15 cellular contexts compared by ENCODE assay signal in genomic region chr14:73795974-73796373, GRCh38. TPM values are rescaled to one million over a fixed set of nuclear protein-coding genes. Genes with fewer than 3 reads are reported as not detected.
DNase-seq lines count a peak whose midpoint lies in the region; ATAC-seq and TF ChIP-seq lines count a peak whose summit lies in the region.
"Had no signal": no experiment of that assay in that cellular context is flagged by ENCODE, and none has a peak within 500 bp of the region (broad histone marks: within the 10 kb centered on the region; RNA-seq: fewer than 3 reads in every experiment).

No MANE protein-coding gene starts in this region.

- H3K4me1 Mint-ChIP-seq in stimulated activated naive B cell treated with anti-CD40 and anti-IgM and Interleukin-4, amounts not matched to agents 10 μg/mL and 1 μg/mL and 100 μg/mL, for 72 hours, result peaks cover 11 to 15% of the 10 kb centered on the region in 2 donors

- H3K9me3 ChIP-seq in GM23248 (ENCODE audit: low read depth), result no peaks in the 10 kb centered on the region
- no peaks in the 10 kb centered on the region for H3K9me3 ChIP-seq in sigmoid colon

- H3K4me3 ChIP-seq in GM23248 (no peak overlapping the region), fibroblast of the aortic adventitia (ENCODE audit: low read depth, low read length) (no peak overlapping the region), sigmoid colon (no peak overlapping the region)
- H3K4me3 ChIP-seq: dorsolateral prefrontal cortex had no signal

- H3K9me2 ChIP-seq in GM23248 (ENCODE audit: insufficient read depth), result no peaks in the 10 kb centered on the region

- peaks cover 22% of the 10 kb centered on the region for H3F3A ChIP-seq in GM23248 (ENCODE audit: insufficient read depth)

- no peaks in the 10 kb centered on the region for H3K9me3 Mint-ChIP-seq in stimulated activated naive B cell treated with anti-CD40 and anti-IgM and Interleukin-4, amounts not matched to agents 10 μg/mL and 1 μg/mL and 100 μg/mL, for 72 hours
- H3K9me3 Mint-ChIP-seq: activated naive CD4-positive, alpha-beta T cell treated with anti-CD3 and anti-CD28 coated beads for 36 hours; nephron progenitor cell; stimulated activated naive CD8-positive, alpha-beta T cell treated with anti-CD3 and anti-CD28 coated beads, Interleukin-15, amount 100 ng/mL, for 72 hours had no signal

- peak overlapping the region; percentile 52 for H3K27ac ChIP-seq in GM23248
- H3K27ac ChIP-seq in sigmoid colon, result peak overlapping the region in 2 of 4 donors; percentile 65 to 98

- ATAC-seq in HG03108 (IDR thresholded peaks at IDR 0.05; ENCODE audit: unreplicated experiment) (no peak), HG03175 (IDR thresholded peaks at IDR 0.05; ENCODE audit: unreplicated experiment) (no peak), HG03469 (IDR thresholded peaks at IDR 0.05; ENCODE audit: unreplicated experiment) (no peak)
- ATAC-seq in stimulated activated naive B cell treated with anti-CD40 and anti-IgM and Interleukin-4, amounts not matched to agents 10 μg/mL and 1 μg/mL and 100 μg/mL, for 72 hours (replicated peaks), result no peak
- ATAC-seq: stimulated activated naive CD8-positive, alpha-beta T cell treated with anti-CD3 and anti-CD28 coated beads, Interleukin-15, amount 100 ng/mL, for 72 hours had no signal

- H3K79me2 ChIP-seq in GM23248 (ENCODE audit: insufficient read depth), result no peaks in the 10 kb centered on the region

- H3K27me3 ChIP-seq in GM23248 (replicated peaks; ENCODE audit: insufficient read depth) (no peaks in the 10 kb centered on the region), sigmoid colon (no peaks in the 10 kb centered on the region)
- H3K27me3 ChIP-seq: dorsolateral prefrontal cortex had no signal

- no peak overlapping the region for H3K4me3 Mint-ChIP-seq in stimulated activated naive B cell treated with anti-CD40 and anti-IgM and Interleukin-4, amounts not matched to agents 10 μg/mL and 1 μg/mL and 100 μg/mL, for 72 hours
- H3K4me3 Mint-ChIP-seq: activated naive CD4-positive, alpha-beta T cell treated with anti-CD3 and anti-CD28 coated beads for 36 hours; nephron progenitor cell; stimulated activated naive CD8-positive, alpha-beta T cell treated with anti-CD3 and anti-CD28 coated beads, Interleukin-15, amount 100 ng/mL, for 72 hours had no signal

- H3K36me3 ChIP-seq in GM23248 (ENCODE audit: low read depth), result no peaks in the 10 kb centered on the region
- H3K36me3 ChIP-seq in sigmoid colon, result no peaks in the 10 kb centered on the region

- DNase-seq in GM23248, result peak; percentile 63
- peak; percentile 27 for DNase-seq in RKO (ENCODE audit: low spot score)
- DNase-seq in fibroblast of the aortic adventitia (ENCODE audit: low read depth), result peak; percentile 78
- DNase-seq in sigmoid colon, result peak; percentile 43
- no peak for DNase-seq in stimulated activated naive B cell treated with anti-CD40 and anti-IgM and Interleukin-4, amounts not matched to agents 10 μg/mL and 1 μg/mL and 100 μg/mL, for 72 hours
- DNase-seq: activated CD4-positive, alpha-beta T cell treated with anti-CD3 and anti-CD28 coated beads for 48 hours; activated naive CD4-positive, alpha-beta T cell treated with anti-CD3 and anti-CD28 coated beads for 36 hours; dorsolateral prefrontal cortex; Kasumi-1; NCI-H524 treated with DMSO at 0.1 percent for 48 hours; nephron progenitor cell; stimulated activated naive CD8-positive, alpha-beta T cell treated with anti-CD3 and anti-CD28 coated beads, Interleukin-15, amount 100 ng/mL, for 72 hours had no signal

- TF ChIP-seq POLR2A in sigmoid colon (IDR thresholded peaks at IDR 0.05), result no peak

- H3K4me2 ChIP-seq in GM23248 (ENCODE audit: unreplicated experiment), result peak overlapping the region; percentile 41

- H3K4me1 ChIP-seq in GM23248 (ENCODE audit: insufficient read depth) (peaks cover 31% of the 10 kb centered on the region), sigmoid colon (peaks cover 0 to 41% (median 22%) of the 10 kb centered on the region in 4 donors)

- intact Hi-C loops in sigmoid colon (cut with DNase I), result loop anchor here (2.0 kb wide), 2 partner anchors 29 to 71 kb away; no protein-coding TSS in a partner anchor

- 100% methylated on average over 1 of the region's 1 CpG for WGBS in GM23248 (ENCODE audit: low coverage in 1 of 2, low lambda C conversion rate in 2 of 2, missing lambda C conversion rate in 2 of 2), 2 experiments
- 25 to 80% methylated on average over 1 of the region's 1 CpG for WGBS in sigmoid colon, 2 donors

- in situ Hi-C loops in GM23248 (cut with MboI), result no loop called here

- no peak for TF ChIP-seq EP300 in sigmoid colon (IDR thresholded peaks at IDR 0.05)

- H4K20me1 ChIP-seq in GM23248 (ENCODE audit: insufficient read depth), result no peaks in the 10 kb centered on the region

- H3K27me3 Mint-ChIP-seq in stimulated activated naive B cell treated with anti-CD40 and anti-IgM and Interleukin-4, amounts not matched to agents 10 μg/mL and 1 μg/mL and 100 μg/mL, for 72 hours, result no peaks in the 10 kb centered on the region
- H3K27me3 Mint-ChIP-seq: stimulated activated naive CD8-positive, alpha-beta T cell treated with anti-CD3 and anti-CD28 coated beads, Interleukin-15, amount 100 ng/mL, for 72 hours had no signal

- no peaks in the 10 kb centered on the region for H3K36me3 Mint-ChIP-seq in stimulated activated naive B cell treated with anti-CD40 and anti-IgM and Interleukin-4, amounts not matched to agents 10 μg/mL and 1 μg/mL and 100 μg/mL, for 72 hours

- TF ChIP-seq CTCF in fibroblast of the aortic adventitia (IDR thresholded peaks at IDR 0.05; ENCODE audit: insufficient read depth, low read length), result no peak
- no peak for TF ChIP-seq CTCF in sigmoid colon (IDR thresholded peaks at IDR 0.05)

- H3K27ac Mint-ChIP-seq in stimulated activated naive B cell treated with anti-CD40 and anti-IgM and Interleukin-4, amounts not matched to agents 10 μg/mL and 1 μg/mL and 100 μg/mL, for 72 hours, result no peak overlapping the region
- H3K27ac Mint-ChIP-seq: activated naive CD4-positive, alpha-beta T cell treated with anti-CD3 and anti-CD28 coated beads for 36 hours; nephron progenitor cell; stimulated activated naive CD8-positive, alpha-beta T cell treated with anti-CD3 and anti-CD28 coated beads, Interleukin-15, amount 100 ng/mL, for 72 hours had no signal

- no peak overlapping the region for H2AFZ ChIP-seq in GM23248

- H3K9ac ChIP-seq in GM23248, result no peak overlapping the region

RNA-seq across cellular contexts. Expression of gene PTGR2, which starts 55.7 kb away (rescaled TPM):
- total RNA-seq in GM23248 (2014; rRNA removed; shearing (Covaris generic)), result 7.2 and 7.5 TPM in 2 replicates
- polyA plus RNA-seq in GM23248 (2016; fragmentation: Nextera tagmentation; extraction: Ambion mirVana) (9.0 and 9.4 TPM in 2 replicates), sigmoid colon (1 to 10 TPM; 6.4 to 9.0 (median 6.6) TPM)
- total RNA-seq in fibroblast of the aortic adventitia (ENCODE audit: low replicate concordance) (4.4 and 9.3 TPM in 2 replicates), sigmoid colon (10 to 100 TPM in 1 of 4 donors, 1 to 10 TPM in 3; 5.0 to 11.4 (median 6.3) TPM)
